8 cellular contexts compared by ENCODE assay signal in genomic region chr14:80959448-80960006, GRCh38.
A peak's percentile ranks its signal among the peaks of the same experiment; 100 is the strongest.
DNase-seq lines count a peak whose midpoint lies in the region; ATAC-seq and FAIRE-seq lines count a peak whose summit lies in the region.

No MANE protein-coding gene starts in this region.

- H3K36me3 Mint-ChIP-seq in activated naive CD8-positive, alpha-beta T cell: peaks cover 4% of the 10 kb centered on the region

- no peak for FAIRE-seq in urothelium cell line (lab: Jason Lieb, UNC)

- peak; percentile 98 for ATAC-seq in HG03025 (IDR thresholded peaks at IDR 0.05; ENCODE audit: low FRiP score, unreplicated experiment)

- peak overlapping the region; percentile 73 for H3K4me3 Mint-ChIP-seq in activated naive CD8-positive, alpha-beta T cell

- peak overlapping the region; percentile 88 for H3K27ac Mint-ChIP-seq in activated naive CD8-positive, alpha-beta T cell

- no peaks in the 10 kb centered on the region for H3K27me3 Mint-ChIP-seq in activated naive CD8-positive, alpha-beta T cell

- no peaks in the 10 kb centered on the region for H3K9me3 Mint-ChIP-seq in activated naive CD8-positive, alpha-beta T cell (ENCODE audit: low read depth)

- DNase-seq in activated gamma-delta T cell treated with Interleukin-2 at 50 U/mL for 16 hours (peak; percentile 41), activated gamma-delta T cell (lab: John Stamatoyannopoulos, UW) (no peak), NCI-H774 (lab: John Stamatoyannopoulos, UW) (peak; percentile 24), urothelium cell line (ENCODE audit: low spot score) (no peak), dedifferentiated amniotic fluid mesenchymal stem cell (ENCODE audit: extremely low spot score) (no peak)
- DNase-seq in stimulated activated CD8-positive, alpha-beta memory T cell treated with anti-CD3 and anti-CD28 coated beads, Interleukin-7, amount 100 ng/mL, for 4 hours (ENCODE audit: low read depth in 2 of 2): peak; percentile 15 to 38

- peaks cover 39% of the 10 kb centered on the region for H3K4me1 Mint-ChIP-seq in activated naive CD8-positive, alpha-beta T cell (ENCODE audit: low read depth)

Comparison
In these comparisons a context has a peak if more than half of its experiments do, and no peak if none do; other contexts are left out.
1. DNase-seq: peak in activated gamma-delta T cell treated with Interleukin-2 at 50 U/mL for 16 hours (single experiment), NCI-H774 (single experiment) and stimulated activated CD8-positive, alpha-beta memory T cell treated with anti-CD3 and anti-CD28 coated beads, Interleukin-7, amount 100 ng/mL, for 4 hours (2 of 2); none in activated gamma-delta T cell (single experiment), urothelium cell line (single experiment) and dedifferentiated amniotic fluid mesenchymal stem cell (single experiment).